18 cellular contexts compared by ENCODE assay signal in the genomic region with DNA sequence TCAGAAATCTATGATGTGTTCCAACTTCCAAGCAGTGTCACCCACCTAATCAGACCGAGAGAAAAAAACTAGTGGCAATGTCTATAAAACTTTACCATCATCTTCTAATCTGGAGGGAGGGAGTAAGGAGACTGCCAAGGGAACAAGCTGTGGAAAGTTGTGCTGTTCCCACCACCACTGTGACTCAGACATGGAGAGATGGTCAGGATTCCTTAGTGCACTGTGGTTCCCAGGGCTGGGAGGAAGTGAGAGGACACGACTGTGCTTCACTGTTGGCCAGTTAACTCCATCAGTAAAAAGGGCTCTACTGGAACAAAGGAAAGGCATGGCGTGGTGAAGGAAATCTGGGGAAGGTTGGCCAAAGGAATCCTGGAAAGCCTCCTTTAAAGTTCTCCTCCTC. TPM values are rescaled to one million over a fixed set of nuclear protein-coding genes. Genes with fewer than 3 reads are reported as not detected.
DNase-seq lines count a peak whose midpoint lies in the region; ATAC-seq and TF ChIP-seq lines count a peak whose summit lies in the region.
"Had no signal": no experiment of that assay in that cellular context is flagged by ENCODE, and none has a peak within 500 bp of the region (broad histone marks: within the 10 kb centered on the region; RNA-seq: fewer than 3 reads in every experiment).

No MANE protein-coding gene starts in this region.

- no peak overlapping the region for H4K8ac ChIP-seq in mesendoderm (ENCODE audit: low read depth, low read length)

- H2BK15ac ChIP-seq in mesendoderm (replicated peaks; ENCODE audit: low read depth), result no peak overlapping the region

- H2AFZ ChIP-seq in neural progenitor cell (replicated peaks), result no peak overlapping the region

- no peak overlapping the region for H3K4me3 Mint-ChIP-seq in neural progenitor cell
- H3K4me3 Mint-ChIP-seq: activated CD4-positive, alpha-beta memory T cell treated with anti-CD3 and anti-CD28 coated beads, Interleukin-2, amount 10 ng/mL, durations not matched to agents 7 days and 5 days; CD14-positive monocyte; central memory CD8-positive, alpha-beta T cell; T-helper 17 cell had no signal

- no peak overlapping the region for H3K9ac ChIP-seq in neural progenitor cell
- no peak overlapping the region for H3K9ac ChIP-seq in mesendoderm (ENCODE audit: low read length)

- H3F3A ChIP-seq in neural progenitor cell (ENCODE audit: low read depth), result no peaks in the 10 kb centered on the region

- no peak for TF ChIP-seq CTCF in neural progenitor cell (IDR thresholded peaks at IDR 0.05)

- no peaks in the 10 kb centered on the region for H3K79me1 ChIP-seq in mesendoderm (ENCODE audit: low read length)

- H3K9me3 ChIP-seq in neural progenitor cell (ENCODE audit: low read depth), result no peaks in the 10 kb centered on the region
- H3K9me3 ChIP-seq: esophagus squamous epithelium, neutrophil had no signal

- H3K36me3 Mint-ChIP-seq in neural progenitor cell, result no peaks in the 10 kb centered on the region

- no peak overlapping the region for H3K23ac ChIP-seq in mesendoderm (ENCODE audit: low read length)

- WGBS in mesendoderm (ENCODE audit: extremely low coverage, insufficient coverage, low lambda C conversion rate), result no CpG with 5 or more reads among the region's 3 CpGs

- no peak overlapping the region for H4K5ac ChIP-seq in mesendoderm (ENCODE audit: low read length)

- no peak overlapping the region for H2BK120ac ChIP-seq in mesendoderm (ENCODE audit: low read depth, low read length)

- no peak overlapping the region for H3K27ac ChIP-seq in neural progenitor cell
- H3K27ac ChIP-seq in mesendoderm (ENCODE audit: low read depth, low read length), result no peak overlapping the region
- H3K27ac ChIP-seq: esophagus squamous epithelium, neutrophil had no signal

- peak; percentile 89 for DNase-seq in Daoy (ENCODE audit: low read depth)
- peak; percentile 96 for DNase-seq in M059J (ENCODE audit: low read depth)
- DNase-seq in dermis blood vessel endothelial cell, result peak; percentile 72
- DNase-seq in neural progenitor cell (ENCODE audit: low spot score), result peak; percentile 5
- no peak for DNase-seq in hypothalamus (lab: John Stamatoyannopoulos, UW)
- no peak for DNase-seq in mesendoderm
- DNase-seq in D341Med (ENCODE audit: low spot score), result no peak
- DNase-seq: activated CD4-positive, alpha-beta memory T cell treated with anti-CD3 and anti-CD28 coated beads, Interleukin-2, amount 10 ng/mL, durations not matched to agents 7 days and 5 days; activated gamma-delta T cell; esophagus squamous epithelium; left colon; stimulated activated naive CD4-positive, alpha-beta T cell; T-helper 17 cell had no signal

- no peaks in the 10 kb centered on the region for H3K27me3 ChIP-seq in neural progenitor cell
- no peaks in the 10 kb centered on the region for H3K27me3 ChIP-seq in mesendoderm (ENCODE audit: insufficient read depth, low read length, poor library complexity)
- H3K27me3 ChIP-seq: esophagus squamous epithelium, neutrophil had no signal

- H3K4me1 ChIP-seq in neural progenitor cell, result no peaks in the 10 kb centered on the region
- no peaks in the 10 kb centered on the region for H3K4me1 ChIP-seq in mesendoderm (ENCODE audit: control insufficient read depth, low read depth, low read length)

- H3K36me3 ChIP-seq in neural progenitor cell, result no peaks in the 10 kb centered on the region
- no peaks in the 10 kb centered on the region for H3K36me3 ChIP-seq in mesendoderm (ENCODE audit: control insufficient read depth, insufficient read depth, low read length)
- H3K36me3 ChIP-seq: esophagus squamous epithelium had no signal

- H3K79me2 ChIP-seq in neural progenitor cell (ENCODE audit: low read depth) (no peaks in the 10 kb centered on the region), mesendoderm (ENCODE audit: control insufficient read depth, insufficient read depth, low read length) (no peaks in the 10 kb centered on the region)

- no peak overlapping the region for H2AK5ac ChIP-seq in mesendoderm (ENCODE audit: low read length)

- no peak overlapping the region for H3K18ac ChIP-seq in mesendoderm (ENCODE audit: low read length)

- H3K56ac ChIP-seq in mesendoderm (ENCODE audit: low read length), result no peak overlapping the region

- no peak overlapping the region for H3K4me3 ChIP-seq in neural progenitor cell
- no peak overlapping the region for H3K4me3 ChIP-seq in mesendoderm (ENCODE audit: low read length)
- H3K4me3 ChIP-seq: esophagus squamous epithelium had no signal

- H2BK5ac ChIP-seq in mesendoderm (ENCODE audit: low read length), result no peak overlapping the region

- no peaks in the 10 kb centered on the region for H3K27me3 Mint-ChIP-seq in neural progenitor cell (ENCODE audit: insufficient read depth, low read depth)
- H3K27me3 Mint-ChIP-seq: activated CD4-positive, alpha-beta memory T cell treated with anti-CD3 and anti-CD28 coated beads, Interleukin-2, amount 10 ng/mL, durations not matched to agents 7 days and 5 days; central memory CD8-positive, alpha-beta T cell; T-helper 17 cell had no signal

- no peak overlapping the region for H3K4me2 ChIP-seq in neural progenitor cell
- no peak overlapping the region for H3K4me2 ChIP-seq in mesendoderm (ENCODE audit: low read length)

- no peaks in the 10 kb centered on the region for H3K4me1 Mint-ChIP-seq in neural progenitor cell
- H3K4me1 Mint-ChIP-seq: activated CD4-positive, alpha-beta memory T cell treated with anti-CD3 and anti-CD28 coated beads, Interleukin-2, amount 10 ng/mL, durations not matched to agents 7 days and 5 days; central memory CD8-positive, alpha-beta T cell had no signal

- H4K20me1 ChIP-seq in neural progenitor cell (ENCODE audit: low read depth), result no peaks in the 10 kb centered on the region

- H3K4ac ChIP-seq in mesendoderm (ENCODE audit: low read depth, low read length), result no peak overlapping the region

- no peak overlapping the region for H3K27ac Mint-ChIP-seq in neural progenitor cell
- H3K27ac Mint-ChIP-seq: activated CD4-positive, alpha-beta memory T cell treated with anti-CD3 and anti-CD28 coated beads, Interleukin-2, amount 10 ng/mL, durations not matched to agents 7 days and 5 days; T-helper 17 cell had no signal

- no peak for ATAC-seq in GM19455 (IDR thresholded peaks at IDR 0.05; ENCODE audit: unreplicated experiment)
- ATAC-seq: HCT116, left colon, T-helper 17 cell had no signal

- no peaks in the 10 kb centered on the region for H3K9me3 Mint-ChIP-seq in neural progenitor cell
- H3K9me3 Mint-ChIP-seq: activated CD4-positive, alpha-beta memory T cell treated with anti-CD3 and anti-CD28 coated beads, Interleukin-2, amount 10 ng/mL, durations not matched to agents 7 days and 5 days; central memory CD8-positive, alpha-beta T cell had no signal

RNA-seq across cellular contexts. Expression of a gene that starts 18.8 kb away (rescaled TPM):
- 0.30 and 0.40 TPM in 2 replicates for total RNA-seq in Daoy (2014; rRNA removed; shearing (Covaris generic))
- total RNA-seq in M059J (2014; rRNA removed; shearing (Covaris generic)), result 14.0 and 16.0 TPM in 2 replicates
- total RNA-seq in dermis blood vessel endothelial cell (0.17 and 0.93 TPM in 2 replicates), neural progenitor cell (ENCODE audit: low replicate concordance) (0.03 TPM in 1 of 2 replicates, not detected in the other)
- 0.04 TPM for polyA plus RNA-seq in mesendoderm (2013, experiment 1 of 2)
- 0.22 TPM for polyA plus RNA-seq in mesendoderm (2013, experiment 2 of 2)

RNA-seq across cellular contexts. Expression of a gene that starts 38.9 kb away (rescaled TPM):
- total RNA-seq in Daoy (2014; rRNA removed; shearing (Covaris generic)), result 6.8 TPM in 2 replicates
- total RNA-seq in M059J (2014; rRNA removed; shearing (Covaris generic)), result 19.9 and 22.5 TPM in 2 replicates
- total RNA-seq in dermis blood vessel endothelial cell (15.0 and 19.3 TPM in 2 replicates), neural progenitor cell (ENCODE audit: low replicate concordance) (20.2 and 28.7 TPM in 2 replicates)
- 6.2 TPM for polyA plus RNA-seq in mesendoderm (2013, experiment 1 of 2)
- polyA plus RNA-seq in mesendoderm (2013, experiment 2 of 2), result 6.0 TPM

RNA-seq across cellular contexts. Expression of a gene that starts 42.4 kb away (rescaled TPM):
- total RNA-seq in Daoy (2014; rRNA removed; shearing (Covaris generic)), result 113 and 121 TPM in 2 replicates
- total RNA-seq in M059J (2014; rRNA removed; shearing (Covaris generic)), result 112 and 148 TPM in 2 replicates
- total RNA-seq in dermis blood vessel endothelial cell, result 106 and 173 TPM in 2 replicates
- total RNA-seq in neural progenitor cell (ENCODE audit: low replicate concordance), result 72.4 and 112 TPM in 2 replicates
- polyA plus RNA-seq in mesendoderm (2013, experiment 1 of 2), result 41.5 TPM
- polyA plus RNA-seq in mesendoderm (2013, experiment 2 of 2), result 41.6 TPM

Comparison
In these comparisons a context has a peak if more than half of its experiments do, and no peak if none do; other contexts are left out.
1. DNase-seq: peak in Daoy (single experiment), M059J (single experiment), dermis blood vessel endothelial cell (single experiment) and neural progenitor cell (single experiment); none in hypothalamus (0 of 51), mesendoderm (single experiment) and D341Med (single experiment).